Comparison of ENCODE assay signal across 1 cellular context in the genomic region with DNA sequence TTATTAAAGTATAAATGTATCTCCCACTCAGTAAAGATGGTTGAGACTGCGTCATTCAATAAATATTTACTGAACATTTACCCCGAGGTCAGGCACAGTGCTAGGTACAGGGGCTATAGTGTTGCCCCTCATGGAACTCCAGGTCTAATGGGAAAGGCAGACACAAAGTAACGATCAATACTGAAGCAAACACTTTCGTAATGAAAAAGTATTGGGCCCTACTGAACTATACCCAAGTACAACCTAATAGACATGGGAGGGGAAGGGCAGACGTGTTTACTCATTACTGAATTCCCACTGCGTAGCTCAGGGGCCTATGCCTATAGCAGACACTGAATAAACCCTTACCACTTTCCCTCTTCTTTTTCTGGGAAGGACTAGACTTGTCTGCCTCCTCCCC.
TF ChIP-seq lines count a peak whose summit lies in the region.

No MANE protein-coding gene starts in this region.

TF ChIP-seq in HepG2, 621 proteins besides CTCF, POLR2A, EP300 and RAD21 (continued from another document):
- TF ChIP-seq, protein P1, sequence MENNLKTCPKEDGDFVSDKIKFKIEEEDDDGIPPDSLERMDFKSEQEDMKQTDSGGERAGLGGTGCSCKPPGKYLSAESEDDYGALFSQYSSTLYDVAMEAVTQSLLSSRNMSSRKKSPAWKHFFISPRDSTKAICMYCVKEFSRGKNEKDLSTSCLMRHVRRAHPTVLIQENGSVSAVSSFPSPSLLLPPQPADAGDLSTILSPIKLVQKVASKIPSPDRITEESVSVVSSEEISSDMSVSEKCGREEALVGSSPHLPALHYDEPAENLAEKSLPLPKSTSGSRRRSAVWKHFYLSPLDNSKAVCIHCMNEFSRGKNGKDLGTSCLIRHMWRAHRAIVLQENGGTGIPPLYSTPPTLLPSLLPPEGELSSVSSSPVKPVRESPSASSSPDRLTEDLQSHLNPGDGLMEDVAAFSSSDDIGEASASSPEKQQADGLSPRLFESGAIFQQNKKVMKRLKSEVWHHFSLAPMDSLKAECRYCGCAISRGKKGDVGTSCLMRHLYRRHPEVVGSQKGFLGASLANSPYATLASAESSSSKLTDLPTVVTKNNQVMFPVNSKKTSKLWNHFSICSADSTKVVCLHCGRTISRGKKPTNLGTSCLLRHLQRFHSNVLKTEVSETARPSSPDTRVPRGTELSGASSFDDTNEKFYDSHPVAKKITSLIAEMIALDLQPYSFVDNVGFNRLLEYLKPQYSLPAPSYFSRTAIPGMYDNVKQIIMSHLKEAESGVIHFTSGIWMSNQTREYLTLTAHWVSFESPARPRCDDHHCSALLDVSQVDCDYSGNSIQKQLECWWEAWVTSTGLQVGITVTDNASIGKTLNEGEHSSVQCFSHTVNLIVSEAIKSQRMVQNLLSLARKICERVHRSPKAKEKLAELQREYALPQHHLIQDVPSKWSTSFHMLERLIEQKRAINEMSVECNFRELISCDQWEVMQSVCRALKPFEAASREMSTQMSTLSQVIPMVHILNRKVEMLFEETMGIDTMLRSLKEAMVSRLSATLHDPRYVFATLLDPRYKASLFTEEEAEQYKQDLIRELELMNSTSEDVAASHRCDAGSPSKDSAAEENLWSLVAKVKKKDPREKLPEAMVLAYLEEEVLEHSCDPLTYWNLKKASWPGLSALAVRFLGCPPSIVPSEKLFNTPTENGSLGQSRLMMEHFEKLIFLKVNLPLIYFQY (CRISPR knock-in tag; IDR thresholded peaks at IDR 0.05; ENCODE audit: borderline replicate concordance) = no peak
- TF ChIP-seq ZNF256 (CRISPR knock-in tag; conservative IDR thresholded peaks at IDR 0.05) (no peak), ZNF547 (CRISPR knock-in tag; IDR thresholded peaks at IDR 0.05) (no peak), ZNF510 (CRISPR knock-in tag; IDR thresholded peaks at IDR 0.05; ENCODE audit: low read depth) (no peak), ZNF589 (CRISPR knock-in tag; conservative IDR thresholded peaks at IDR 0.05) (no peak), KDM1A (CRISPR knock-in tag; IDR thresholded peaks at IDR 0.05) (no peak), YEATS4 (CRISPR knock-in tag; IDR thresholded peaks at IDR 0.05; ENCODE audit: borderline replicate concordance) (no peak), PHF8 (CRISPR knock-in tag; IDR thresholded peaks at IDR 0.05) (no peak)
- TF ChIP-seq, protein P2, sequence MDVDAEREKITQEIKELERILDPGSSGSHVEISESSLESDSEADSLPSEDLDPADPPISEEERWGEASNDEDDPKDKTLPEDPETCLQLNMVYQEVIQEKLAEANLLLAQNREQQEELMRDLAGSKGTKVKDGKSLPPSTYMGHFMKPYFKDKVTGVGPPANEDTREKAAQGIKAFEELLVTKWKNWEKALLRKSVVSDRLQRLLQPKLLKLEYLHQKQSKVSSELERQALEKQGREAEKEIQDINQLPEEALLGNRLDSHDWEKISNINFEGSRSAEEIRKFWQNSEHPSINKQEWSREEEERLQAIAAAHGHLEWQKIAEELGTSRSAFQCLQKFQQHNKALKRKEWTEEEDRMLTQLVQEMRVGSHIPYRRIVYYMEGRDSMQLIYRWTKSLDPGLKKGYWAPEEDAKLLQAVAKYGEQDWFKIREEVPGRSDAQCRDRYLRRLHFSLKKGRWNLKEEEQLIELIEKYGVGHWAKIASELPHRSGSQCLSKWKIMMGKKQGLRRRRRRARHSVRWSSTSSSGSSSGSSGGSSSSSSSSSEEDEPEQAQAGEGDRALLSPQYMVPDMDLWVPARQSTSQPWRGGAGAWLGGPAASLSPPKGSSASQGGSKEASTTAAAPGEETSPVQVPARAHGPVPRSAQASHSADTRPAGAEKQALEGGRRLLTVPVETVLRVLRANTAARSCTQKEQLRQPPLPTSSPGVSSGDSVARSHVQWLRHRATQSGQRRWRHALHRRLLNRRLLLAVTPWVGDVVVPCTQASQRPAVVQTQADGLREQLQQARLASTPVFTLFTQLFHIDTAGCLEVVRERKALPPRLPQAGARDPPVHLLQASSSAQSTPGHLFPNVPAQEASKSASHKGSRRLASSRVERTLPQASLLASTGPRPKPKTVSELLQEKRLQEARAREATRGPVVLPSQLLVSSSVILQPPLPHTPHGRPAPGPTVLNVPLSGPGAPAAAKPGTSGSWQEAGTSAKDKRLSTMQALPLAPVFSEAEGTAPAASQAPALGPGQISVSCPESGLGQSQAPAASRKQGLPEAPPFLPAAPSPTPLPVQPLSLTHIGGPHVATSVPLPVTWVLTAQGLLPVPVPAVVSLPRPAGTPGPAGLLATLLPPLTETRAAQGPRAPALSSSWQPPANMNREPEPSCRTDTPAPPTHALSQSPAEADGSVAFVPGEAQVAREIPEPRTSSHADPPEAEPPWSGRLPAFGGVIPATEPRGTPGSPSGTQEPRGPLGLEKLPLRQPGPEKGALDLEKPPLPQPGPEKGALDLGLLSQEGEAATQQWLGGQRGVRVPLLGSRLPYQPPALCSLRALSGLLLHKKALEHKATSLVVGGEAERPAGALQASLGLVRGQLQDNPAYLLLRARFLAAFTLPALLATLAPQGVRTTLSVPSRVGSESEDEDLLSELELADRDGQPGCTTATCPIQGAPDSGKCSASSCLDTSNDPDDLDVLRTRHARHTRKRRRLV (CRISPR knock-in tag; IDR thresholded peaks at IDR 0.05) = no peak
- TF ChIP-seq, protein P3, sequence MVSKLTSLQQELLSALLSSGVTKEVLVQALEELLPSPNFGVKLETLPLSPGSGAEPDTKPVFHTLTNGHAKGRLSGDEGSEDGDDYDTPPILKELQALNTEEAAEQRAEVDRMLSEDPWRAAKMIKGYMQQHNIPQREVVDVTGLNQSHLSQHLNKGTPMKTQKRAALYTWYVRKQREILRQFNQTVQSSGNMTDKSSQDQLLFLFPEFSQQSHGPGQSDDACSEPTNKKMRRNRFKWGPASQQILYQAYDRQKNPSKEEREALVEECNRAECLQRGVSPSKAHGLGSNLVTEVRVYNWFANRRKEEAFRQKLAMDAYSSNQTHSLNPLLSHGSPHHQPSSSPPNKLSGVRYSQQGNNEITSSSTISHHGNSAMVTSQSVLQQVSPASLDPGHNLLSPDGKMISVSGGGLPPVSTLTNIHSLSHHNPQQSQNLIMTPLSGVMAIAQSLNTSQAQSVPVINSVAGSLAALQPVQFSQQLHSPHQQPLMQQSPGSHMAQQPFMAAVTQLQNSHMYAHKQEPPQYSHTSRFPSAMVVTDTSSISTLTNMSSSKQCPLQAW (CRISPR knock-in tag; IDR thresholded peaks at IDR 0.05) = no peak
